Comparison of ENCODE assay signal across 1 cellular context in the genomic region with DNA sequence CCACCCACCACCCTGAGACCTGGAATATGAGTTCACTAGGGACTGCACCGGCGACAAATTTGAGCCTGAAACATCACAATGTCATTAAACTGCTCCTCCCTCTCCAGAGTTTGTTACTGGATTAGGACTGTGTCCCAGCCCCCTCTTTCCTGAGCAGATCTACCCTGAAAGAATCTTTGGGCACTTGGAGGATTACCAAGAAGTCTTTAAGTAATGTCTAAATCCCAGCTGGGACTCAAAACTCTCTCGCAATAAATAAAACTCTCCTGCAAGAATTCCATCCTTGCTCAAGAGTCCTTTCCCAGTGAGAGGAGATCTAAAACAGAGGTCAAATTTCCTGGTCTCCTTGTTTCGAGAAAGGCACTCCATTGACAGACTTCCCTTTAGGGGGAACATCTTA.
TF ChIP-seq lines count a peak whose summit lies in the region.

No MANE protein-coding gene starts in this region.

TF ChIP-seq in WTC11, 78 proteins besides CTCF, POLR2A, EP300 and RAD21 (continued from another document):
- TF ChIP-seq, protein P1, sequence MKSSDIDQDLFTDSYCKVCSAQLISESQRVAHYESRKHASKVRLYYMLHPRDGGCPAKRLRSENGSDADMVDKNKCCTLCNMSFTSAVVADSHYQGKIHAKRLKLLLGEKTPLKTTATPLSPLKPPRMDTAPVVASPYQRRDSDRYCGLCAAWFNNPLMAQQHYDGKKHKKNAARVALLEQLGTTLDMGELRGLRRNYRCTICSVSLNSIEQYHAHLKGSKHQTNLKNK (CRISPR knock-in tag; IDR thresholded peaks at IDR 0.05) = no peak
- TF ChIP-seq IRF2 (CRISPR knock-in tag; IDR thresholded peaks at IDR 0.05; ENCODE audit: borderline replicate concordance, low read depth) (no peak), SOX15 (CRISPR knock-in tag; IDR thresholded peaks at IDR 0.05) (no peak), ESRRA (CRISPR knock-in tag; IDR thresholded peaks at IDR 0.05; ENCODE audit: borderline replicate concordance) (no peak), ZBTB21 (CRISPR knock-in tag; IDR thresholded peaks at IDR 0.05; ENCODE audit: borderline replicate concordance) (no peak)
